ENCODE assay signal across 11 cellular contexts in genomic region chr17:48160177-48160967, GRCh38. TPM values are rescaled to one million over a fixed set of nuclear protein-coding genes. Genes with fewer than 3 reads are reported as not detected.
A peak's percentile ranks its signal among the peaks of the same experiment; 100 is the strongest.
DNase-seq lines count a peak whose midpoint lies in the region; ATAC-seq and TF ChIP-seq lines count a peak whose summit lies in the region.
"Had no signal": no experiment of that assay in that cellular context is flagged by ENCODE, and none has a peak within 500 bp of the region (broad histone marks: within the 10 kb centered on the region; RNA-seq: fewer than 3 reads in every experiment).

No MANE protein-coding gene starts in this region.

- no peak overlapping the region for H3K27ac Mint-ChIP-seq in CD4-positive, alpha-beta T cell

- no peak overlapping the region for H3K4me3 Mint-ChIP-seq in CD4-positive, alpha-beta T cell

- CTCF ChIA-PET in CD4-positive, alpha-beta T cell (lab: Charles Lee), result no interaction called here

- TF ChIP-seq CTCF in CD4-positive, alpha-beta T cell (IDR thresholded peaks at IDR 0.05), result no peak

- intact Hi-C loops in CD4-positive, alpha-beta T cell (cut with DNase I, micrococcal nuclease), result no loop called here

- no peaks in the 10 kb centered on the region for H3K4me1 Mint-ChIP-seq in CD4-positive, alpha-beta T cell (ENCODE audit: low read depth)

- ATAC-seq in CD4-positive, alpha-beta T cell (ENCODE audit: poor library complexity), result no peak
- ATAC-seq in esophagus mucosa (no peak), GM21529 (IDR thresholded peaks at IDR 0.05; ENCODE audit: unreplicated experiment) (no peak)

- H3K27ac ChIP-seq in CD4-positive, alpha-beta T cell (ENCODE audit: low read depth, low read length), result no peak overlapping the region

- in situ Hi-C loops in Caki2 (cut with HindIII; ENCODE audit: low pct_unique_long_range_greater_than_20kb, low sequenced_read_pairs), result no loop called here

- no peaks in the 10 kb centered on the region for H3K9me3 ChIP-seq in CD4-positive, alpha-beta T cell (ENCODE audit: control insufficient read depth, low read length)

- no peaks in the 10 kb centered on the region for H3K9me3 Mint-ChIP-seq in CD4-positive, alpha-beta T cell

- H3K36me3 Mint-ChIP-seq in CD4-positive, alpha-beta T cell (ENCODE audit: low read depth), result peaks cover 71% of the 10 kb centered on the region

- DNase-seq in Caki2 (ENCODE audit: low read depth) (peak; percentile 10), NCI-H1105 (lab: John Stamatoyannopoulos, UW) (peak; percentile 60), NCI-H69 (lab: John Stamatoyannopoulos, UW) (peak; percentile 99), left kidney (ENCODE audit: low read depth, low spot score) (peak; percentile 77), T-helper 9 cell (no peak)
- no peak for DNase-seq in CD4-positive, alpha-beta T cell
- DNase-seq: activated CD4-positive, alpha-beta T cell treated with anti-CD3 and anti-CD28 coated beads for 4 hours; Karpas-422; stimulated activated CD4-positive, alpha-beta T cell treated with anti-CD3 and anti-CD28 coated beads, Interleukin-1b, Interleukin-23, amount 100 ng/mL, for 48 hours had no signal

- POLR2A ChIA-PET in CD4-positive, alpha-beta T cell (lab: Charles Lee), result no interaction called here

- no peaks in the 10 kb centered on the region for H3K27me3 ChIP-seq in CD4-positive, alpha-beta T cell (ENCODE audit: control insufficient read depth, insufficient read depth, low read length)

- no peaks in the 10 kb centered on the region for H3K27me3 Mint-ChIP-seq in CD4-positive, alpha-beta T cell

RNA-seq across cellular contexts. Expression of gene SNX11, which starts 52.8 kb away (rescaled TPM):
- total RNA-seq in Caki2 (2014; rRNA removed; shearing (Covaris generic); ENCODE audit: low replicate concordance), result 24.8 and 26.0 TPM in 2 replicates
- total RNA-seq in CD4-positive, alpha-beta T cell, result 1 to 10 TPM; 6.8 to 8.7 TPM
- 17.4 TPM for total RNA-seq in esophagus mucosa

RNA-seq across cellular contexts. Expression of gene CBX1, which starts 59.1 kb away (rescaled TPM):
- 14.4 and 26.1 TPM in 2 replicates for total RNA-seq in Caki2 (2014; rRNA removed; shearing (Covaris generic); ENCODE audit: low replicate concordance)
- 1 to 10 TPM; 5.5 to 6.6 TPM for total RNA-seq in CD4-positive, alpha-beta T cell
- 29.2 TPM for total RNA-seq in esophagus mucosa

Comparison
In these comparisons a context has a peak if more than half of its experiments do, and no peak if none do; other contexts are left out.
1. DNase-seq: peak in Caki2 (single experiment), NCI-H1105 (single experiment), NCI-H69 (single experiment) and left kidney (single experiment); none in CD4-positive, alpha-beta T cell (0 of 10) and T-helper 9 cell (single experiment).